In the genomic region with DNA sequence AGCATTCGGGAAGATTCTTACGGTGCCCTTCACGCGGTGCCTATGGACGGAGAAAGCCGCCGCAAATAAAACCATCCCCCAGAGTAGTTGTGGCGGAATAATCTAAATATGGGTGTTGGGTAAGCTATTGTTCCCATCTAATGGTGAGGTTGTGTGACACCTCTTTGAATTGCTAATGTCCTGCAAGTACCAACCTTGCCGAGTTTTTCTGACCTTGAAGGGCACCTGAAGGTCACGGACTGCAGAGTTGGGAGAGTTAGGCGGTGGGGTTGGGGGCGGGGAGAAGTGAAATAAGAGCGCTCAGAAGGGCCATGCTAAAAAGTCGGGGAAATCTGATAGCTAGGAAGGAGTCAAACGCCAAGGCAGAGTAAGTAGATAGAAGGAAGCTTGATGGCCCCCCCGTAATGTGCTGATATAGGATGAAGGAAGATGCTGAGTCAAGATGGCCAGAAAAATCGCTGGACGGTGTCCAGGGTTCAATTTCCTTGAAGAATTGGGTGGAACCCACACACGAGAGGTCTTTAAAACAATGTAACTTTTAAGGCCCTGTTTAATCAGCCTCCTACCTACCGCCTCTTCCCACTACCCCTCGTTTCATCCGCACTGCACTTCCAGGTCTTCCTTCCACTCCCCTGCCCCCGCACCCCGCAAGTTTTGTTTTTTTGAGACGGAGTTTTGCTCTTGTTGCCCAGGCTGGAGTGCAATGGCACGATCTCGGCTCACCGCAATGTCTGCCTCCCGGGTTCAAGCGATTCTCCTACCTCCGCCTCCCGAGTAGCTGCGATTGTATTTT, we compare ENCODE assay signal across 8 cellular contexts. TPM values are rescaled to one million over a fixed set of nuclear protein-coding genes. Genes with fewer than 3 reads are reported as not detected.
A peak's percentile ranks its signal among the peaks of the same experiment; 100 is the strongest.
DNase-seq lines count a peak whose midpoint lies in the region; ATAC-seq and TF ChIP-seq lines count a peak whose summit lies in the region.

No MANE protein-coding gene starts in this region.

- H4K20me1 ChIP-seq in smooth muscle cell (ENCODE audit: low read depth): peaks cover 30% of the 10 kb centered on the region

- TF ChIP-seq POLR2A in body of pancreas (IDR thresholded peaks at IDR 0.05): no peak

- H3K4me1 ChIP-seq in body of pancreas (peaks cover 19% of the 10 kb centered on the region), smooth muscle cell (ENCODE audit: low read depth) (peaks cover 19% of the 10 kb centered on the region)

- peak overlapping the region; percentile 62 to 88 (median 74) for H3K27ac Mint-ChIP-seq in immature natural killer cell

- H3K9me3 ChIP-seq in body of pancreas: no peaks in the 10 kb centered on the region
- no peaks in the 10 kb centered on the region for H3K9me3 ChIP-seq in smooth muscle cell (replicated peaks; ENCODE audit: low read depth)

- H3K27me3 ChIP-seq in body of pancreas (no peaks in the 10 kb centered on the region), smooth muscle cell (ENCODE audit: low read depth) (no peaks in the 10 kb centered on the region)

- no peaks in the 10 kb centered on the region for H3F3A ChIP-seq in smooth muscle cell (ENCODE audit: low read depth)

- peak overlapping the region; percentile 27 to 87 (median 80) for H3K27ac ChIP-seq in body of pancreas
- no peak overlapping the region for H3K27ac ChIP-seq in smooth muscle cell (ENCODE audit: low read depth)

- H3K9ac ChIP-seq in smooth muscle cell (ENCODE audit: low read depth): peak overlapping the region; percentile 53

- peaks cover 36% of the 10 kb centered on the region for H3K79me2 ChIP-seq in smooth muscle cell (ENCODE audit: low read depth)

- 33 to 40% methylated on average over 32 to 33 of the region's 33 CpGs for WGBS in body of pancreas, 2 donors
- WGBS in smooth muscle cell (ENCODE audit: low lambda C conversion rate): 31% methylated on average over 33 of the region's 33 CpGs

- H3K36me3 ChIP-seq in body of pancreas (replicated peaks in 1 of 2; ENCODE audit: insufficient read depth in 1 of 2, low read depth in 2 of 2): no peaks in the 10 kb centered on the region
- no peaks in the 10 kb centered on the region for H3K36me3 ChIP-seq in smooth muscle cell (ENCODE audit: low read depth)

- peaks cover 0 to 13% (median 4%) of the 10 kb centered on the region in 3 donors for H3K27me3 Mint-ChIP-seq in immature natural killer cell (ENCODE audit: low read depth in 3 of 3)

- ATAC-seq in body of pancreas: no peak

- no peaks in the 10 kb centered on the region for H3K9me3 Mint-ChIP-seq in immature natural killer cell

- peaks cover 40 to 50% of the 10 kb centered on the region in 2 donors for H3K4me1 Mint-ChIP-seq in immature natural killer cell

- no peak for TF ChIP-seq CTCF in body of pancreas (IDR thresholded peaks at IDR 0.05)
- TF ChIP-seq CTCF in smooth muscle cell (IDR thresholded peaks at IDR 0.05; ENCODE audit: borderline replicate concordance, insufficient read depth, poor library complexity, severe bottlenecking): no peak

- intact Hi-C loops in body of pancreas (cut with DNase I): no loop called here

- peak overlapping the region in 1 of 2 donors; percentile 67 for H3K4me3 ChIP-seq in body of pancreas
- H3K4me3 ChIP-seq in smooth muscle cell: peak overlapping the region; percentile 94

- H3K36me3 Mint-ChIP-seq in immature natural killer cell: no peaks in the 10 kb centered on the region

- H3K4me3 Mint-ChIP-seq in immature natural killer cell: peak overlapping the region; percentile 76 to 90 (median 89)

- H2AFZ ChIP-seq in smooth muscle cell (ENCODE audit: low read depth): peak overlapping the region; percentile 91

- DNase-seq in SIG-M5 treated with dmso at 0.1 percent for 504 hours (lab: John Stamatoyannopoulos, UW; ENCODE audit: unreplicated experiment) (peak; percentile 49), SIG-M5 (lab: John Stamatoyannopoulos, UW) (no peak), HCEC 1CT (peak; percentile 29), NCI-H2227 (lab: John Stamatoyannopoulos, UW; ENCODE audit: unreplicated experiment) (peak; percentile 59), body of pancreas (peak; percentile 11 to 25 (median 22)), immature natural killer cell (no peak), smooth muscle cell (lab: John Stamatoyannopoulos, UW; ENCODE audit: unreplicated experiment) (peak; percentile 21)
- no peak for DNase-seq in activated effector memory CD4-positive, alpha-beta T cell treated with Interleukin-2 at 50 U/mL for 16 hours

- H3K4me2 ChIP-seq in smooth muscle cell: peak overlapping the region; percentile 94

RNA-seq across cellular contexts. Expression of a gene that starts 0.6 kb away (rescaled TPM):
- total RNA-seq in body of pancreas (10 to 100 TPM in 1 of 2 donors, 1 to 10 TPM in 1; 1.8 to 12.2 TPM), smooth muscle cell (0.31 and 2.5 TPM in 2 replicates)
- polyA plus RNA-seq in immature natural killer cell (under 1 TPM in 1 of 3 donors, not detected in 2; 0.08 TPM), smooth muscle cell (2.1 and 2.5 TPM in 2 replicates)

RNA-seq across cellular contexts. Expression of a gene that starts 0.7 kb away (rescaled TPM):
- total RNA-seq in body of pancreas (10 to 100 TPM; 12.5 to 15.6 TPM), smooth muscle cell (22.0 and 26.6 TPM in 2 replicates)
- polyA plus RNA-seq in immature natural killer cell (10 to 100 TPM; 16.8 to 25.4 (median 18.8) TPM), smooth muscle cell (15.7 and 22.8 TPM in 2 replicates)

Comparison
In these comparisons a context has a peak if more than half of its experiments do, and no peak if none do; other contexts are left out.
1. DNase-seq: peak in SIG-M5 treated with dmso at 0.1 percent for 504 hours (single experiment), HCEC 1CT (single experiment), NCI-H2227 (single experiment), body of pancreas (4 of 4) and smooth muscle cell (single experiment); none in SIG-M5 (single experiment), immature natural killer cell (0 of 3) and activated effector memory CD4-positive, alpha-beta T cell treated with Interleukin-2 at 50 U/mL for 16 hours (single experiment).